ENCODE assay signal across 21 cellular contexts in genomic region chr11:65584102-65584501, GRCh38. TPM values are rescaled to one million over a fixed set of nuclear protein-coding genes. Genes with fewer than 3 reads are reported as not detected.
DNase-seq lines count a peak whose midpoint lies in the region; TF ChIP-seq lines count a peak whose summit lies in the region.
"Had no signal": no experiment of that assay in that cellular context is flagged by ENCODE, and none has a peak within 500 bp of the region (broad histone marks: within the 10 kb centered on the region; RNA-seq: fewer than 3 reads in every experiment).

No MANE protein-coding gene starts in this region.

- H3K36me3 ChIP-seq in ascending aorta (peaks cover 70 to 81% of the 10 kb centered on the region in 2 donors), stomach (peaks cover 45 to 84% (median 73%) of the 10 kb centered on the region in 4 donors), HAP-1 (replicated peaks) (no peaks in the 10 kb centered on the region; the same call in none of the 2 replicates)

- CTCF ChIA-PET in activated CD4-positive, alpha-beta memory T cell treated with anti-CD3 and anti-CD28 coated beads, Interleukin-2, amount 10 ng/mL, durations not matched to agents 7 days and 5 days (lab: Charles Lee), result interaction anchor here (1.2 kb wide), 2 partner anchors 10 to 43 kb away, joined by 5 read pairs; no protein-coding TSS in a partner anchor
- CTCF ChIA-PET in activated CD4-positive, alpha-beta memory T cell treated with anti-CD3 and anti-CD28 coated beads for 36 hours (lab: Charles Lee), result interaction anchor here (1.1 to 2.5 kb wide), 2 partner anchors 10 to 11 kb away, joined by 3 to 14 read pairs; partner anchors contain the start of gene KCNK7

- H3K4me1 Mint-ChIP-seq in activated CD4-positive, alpha-beta memory T cell treated with anti-CD3 and anti-CD28 coated beads, Interleukin-2, amount 10 ng/mL, durations not matched to agents 7 days and 5 days, result peaks cover 63% of the 10 kb centered on the region
- peaks cover 30% of the 10 kb centered on the region for H3K4me1 Mint-ChIP-seq in activated CD4-positive, alpha-beta memory T cell treated with anti-CD3 and anti-CD28 coated beads for 36 hours (ENCODE audit: low read depth)

- H3K4me3 Mint-ChIP-seq in activated CD4-positive, alpha-beta memory T cell treated with anti-CD3 and anti-CD28 coated beads, Interleukin-2, amount 10 ng/mL, durations not matched to agents 7 days and 5 days, result no peak overlapping the region
- no peak overlapping the region for H3K4me3 Mint-ChIP-seq in activated CD4-positive, alpha-beta memory T cell treated with anti-CD3 and anti-CD28 coated beads for 36 hours
- H3K4me3 Mint-ChIP-seq: effector memory CD8-positive, alpha-beta T cell; nephron progenitor cell had no signal

- TF ChIP-seq EP300 in stomach (IDR thresholded peaks at IDR 0.05), result no peak

- H3K4me1 ChIP-seq in ascending aorta, result peaks cover 22 to 30% of the 10 kb centered on the region in 2 donors
- peaks cover 28 to 80% (median 48%) of the 10 kb centered on the region in 4 donors for H3K4me1 ChIP-seq in stomach
- H3K4me1 ChIP-seq in HAP-1, result no peaks in the 10 kb centered on the region

- in situ Hi-C loops in HAP-1 (cut with MboI; ENCODE audit: low sequenced_read_pairs), result no loop called here

- H3K27me3 ChIP-seq in ascending aorta (no peaks in the 10 kb centered on the region), stomach (no peaks in the 10 kb centered on the region), HAP-1 (ENCODE audit: low read depth) (no peaks in the 10 kb centered on the region)
- H3K27me3 ChIP-seq: esophagus squamous epithelium, spleen, vagina had no signal

- peaks cover 67% of the 10 kb centered on the region for H3K36me3 Mint-ChIP-seq in activated CD4-positive, alpha-beta memory T cell treated with anti-CD3 and anti-CD28 coated beads, Interleukin-2, amount 10 ng/mL, durations not matched to agents 7 days and 5 days (ENCODE audit: low read depth)
- H3K36me3 Mint-ChIP-seq in activated CD4-positive, alpha-beta memory T cell treated with anti-CD3 and anti-CD28 coated beads for 36 hours, result peaks cover 40% of the 10 kb centered on the region

- intact Hi-C loops in activated CD4-positive, alpha-beta memory T cell treated with anti-CD3 and anti-CD28 coated beads for 36 hours (cut with micrococcal nuclease), result no loop called here
- intact Hi-C loops in ascending aorta (cut with DNase I) (no loop called here), stomach (cut with DNase I; ENCODE audit: low total_unique reads) (no loop called here)

- POLR2A ChIA-PET in activated CD4-positive, alpha-beta memory T cell treated with anti-CD3 and anti-CD28 coated beads, Interleukin-2, amount 10 ng/mL, durations not matched to agents 7 days and 5 days (lab: Charles Lee), result interaction anchor here (1.3 to 1.4 kb wide), 3 partner anchors 8 to 18 kb away, joined by 3 to 8 read pairs (median 3); partner anchors contain the start of gene EHBP1L1
- POLR2A ChIA-PET in activated CD4-positive, alpha-beta memory T cell treated with anti-CD3 and anti-CD28 coated beads for 36 hours (lab: Charles Lee), result interaction anchor here (1.0 kb wide), 1 partner anchor 8 kb away, joined by 3 read pairs; the partner anchor contains the start of gene EHBP1L1

- no peak for DNase-seq in activated CD4-positive, alpha-beta memory T cell treated with anti-CD3 and anti-CD28 coated beads, Interleukin-2, amount 10 ng/mL, durations not matched to agents 7 days and 5 days
- DNase-seq in activated CD4-positive, alpha-beta memory T cell treated with anti-CD3 and anti-CD28 coated beads for 36 hours, result no peak
- no peak for DNase-seq in ascending aorta (ENCODE audit: low spot score in 2 of 2)
- DNase-seq in myocyte (ENCODE audit: low read depth), result peak; percentile 13
- no peak for DNase-seq in stomach
- no peak for DNase-seq in HK-2 (ENCODE audit: unreplicated experiment)
- no peak for DNase-seq in DMS153 (lab: John Stamatoyannopoulos, UW)
- DNase-seq in HAP-1 (ENCODE audit: low spot score in 2 of 2), result no peak
- DNase-seq: activated CD4-positive, alpha-beta T cell treated with anti-CD3 and anti-CD28 coated beads for 48 hours; activated CD8-positive, alpha-beta memory T cell treated with anti-CD3 and anti-CD28 coated beads, Interleukin-2, amount 50 U/mL, for 48 hours; effector memory CD8-positive, alpha-beta T cell; esophagus squamous epithelium; GDM1; left colon; NCI-H2171; NCI-H524 treated with DMSO at 0.1 percent for 48 hours; nephron progenitor cell; spleen; stimulated activated CD4-positive, alpha-beta T cell treated with anti-CD3 and anti-CD28 coated beads, Interleukin-4, amount 100 ng/mL, for 24 hours had no signal

- no peaks in the 10 kb centered on the region for H3K27me3 Mint-ChIP-seq in activated CD4-positive, alpha-beta memory T cell treated with anti-CD3 and anti-CD28 coated beads, Interleukin-2, amount 10 ng/mL, durations not matched to agents 7 days and 5 days
- H3K27me3 Mint-ChIP-seq in activated CD4-positive, alpha-beta memory T cell treated with anti-CD3 and anti-CD28 coated beads for 36 hours, result no peaks in the 10 kb centered on the region
- H3K27me3 Mint-ChIP-seq: effector memory CD8-positive, alpha-beta T cell had no signal

- H3K9me3 Mint-ChIP-seq in activated CD4-positive, alpha-beta memory T cell treated with anti-CD3 and anti-CD28 coated beads, Interleukin-2, amount 10 ng/mL, durations not matched to agents 7 days and 5 days, result no peaks in the 10 kb centered on the region
- no peaks in the 10 kb centered on the region for H3K9me3 Mint-ChIP-seq in activated CD4-positive, alpha-beta memory T cell treated with anti-CD3 and anti-CD28 coated beads for 36 hours
- H3K9me3 Mint-ChIP-seq: effector memory CD8-positive, alpha-beta T cell; nephron progenitor cell had no signal

- no peaks in the 10 kb centered on the region for H3K9me3 ChIP-seq in ascending aorta
- no peaks in the 10 kb centered on the region for H3K9me3 ChIP-seq in stomach
- no peaks in the 10 kb centered on the region for H3K9me3 ChIP-seq in HAP-1
- H3K9me3 ChIP-seq: A549, esophagus squamous epithelium, spleen, vagina had no signal

- TF ChIP-seq CTCF in ascending aorta (IDR thresholded peaks at IDR 0.05) (no peak), stomach (IDR thresholded peaks at IDR 0.05) (no peak)

- H3K27ac ChIP-seq in ascending aorta, result peak overlapping the region; percentile 3 to 42
- peak overlapping the region in 4 of 5 donors; percentile 18 to 78 (median 47) for H3K27ac ChIP-seq in stomach
- H3K27ac ChIP-seq: A549, vagina had no signal

- H3K4me3 ChIP-seq in ascending aorta (no peak overlapping the region), stomach (no peak overlapping the region), HAP-1 (no peak overlapping the region)
- H3K4me3 ChIP-seq: A549, esophagus squamous epithelium, spleen, vagina had no signal

- 62 to 77% (median 68%) methylated on average over 8 of the region's 8 CpGs for WGBS in stomach, 5 donors

- no peak for TF ChIP-seq POLR2A in stomach (IDR thresholded peaks at IDR 0.05)

- H3K27ac Mint-ChIP-seq in activated CD4-positive, alpha-beta memory T cell treated with anti-CD3 and anti-CD28 coated beads, Interleukin-2, amount 10 ng/mL, durations not matched to agents 7 days and 5 days, result peak overlapping the region; percentile 50
- no peak overlapping the region for H3K27ac Mint-ChIP-seq in activated CD4-positive, alpha-beta memory T cell treated with anti-CD3 and anti-CD28 coated beads for 36 hours
- H3K27ac Mint-ChIP-seq: nephron progenitor cell had no signal

RNA-seq across cellular contexts. Expression of gene EHBP1L1, which starts 8.2 kb away (rescaled TPM):
- total RNA-seq in activated CD4-positive, alpha-beta memory T cell treated with anti-CD3 and anti-CD28 coated beads, Interleukin-2, amount 10 ng/mL, durations not matched to agents 7 days and 5 days, result 100 to 1,000 TPM; 118 to 119 TPM
- total RNA-seq in activated CD4-positive, alpha-beta memory T cell treated with anti-CD3 and anti-CD28 coated beads for 36 hours, result 100 to 1,000 TPM; 137 to 141 TPM
- 418 TPM for total RNA-seq in ascending aorta
- 591 and 791 TPM in 2 replicates for total RNA-seq in myocyte
- polyA plus RNA-seq in myocyte (2012), result 145 TPM
- 100 to 1,000 TPM in 4 of 5 donors, 10 to 100 TPM in 1; 43.0 to 200 (median 126) TPM for total RNA-seq in stomach
- 10 to 100 TPM; 28.0 to 67.6 (median 49.2) TPM for polyA plus RNA-seq in stomach

RNA-seq across cellular contexts. Expression of gene KCNK7, which starts 11.5 kb away (rescaled TPM):
- total RNA-seq in activated CD4-positive, alpha-beta memory T cell treated with anti-CD3 and anti-CD28 coated beads, Interleukin-2, amount 10 ng/mL, durations not matched to agents 7 days and 5 days, result 1 to 10 TPM in 1 of 2 experiments, under 1 TPM in 1; 0.80 to 1.0 TPM
- under 1 TPM; 0.29 to 0.31 TPM for total RNA-seq in activated CD4-positive, alpha-beta memory T cell treated with anti-CD3 and anti-CD28 coated beads for 36 hours
- not detected for total RNA-seq in ascending aorta
- total RNA-seq in myocyte, result not detected in 2 replicates
- 1.1 TPM for polyA plus RNA-seq in myocyte (2012)
- 1 to 10 TPM in 1 of 5 donors, under 1 TPM in 1, not detected in 3; 0.58 to 2.6 TPM for total RNA-seq in stomach
- 1 to 10 TPM in 2 of 3 donors, not detected in 1; 3.5 to 5.8 TPM for polyA plus RNA-seq in stomach

RNA-seq across cellular contexts. Expression of gene FAM89B, which starts 11.8 kb away (rescaled TPM):
- total RNA-seq in activated CD4-positive, alpha-beta memory T cell treated with anti-CD3 and anti-CD28 coated beads, Interleukin-2, amount 10 ng/mL, durations not matched to agents 7 days and 5 days, result 10 to 100 TPM; 45.6 to 48.0 TPM
- 10 to 100 TPM; 25.3 to 28.3 TPM for total RNA-seq in activated CD4-positive, alpha-beta memory T cell treated with anti-CD3 and anti-CD28 coated beads for 36 hours
- total RNA-seq in ascending aorta (104 TPM), myocyte (91.7 and 116 TPM in 2 replicates), stomach (10 to 100 TPM in 4 of 5 donors, 1 to 10 TPM in 1; 3.9 to 57.8 (median 48.1) TPM)
- polyA plus RNA-seq in myocyte (2012), result 62.1 TPM
- 10 to 100 TPM; 63.4 to 68.2 (median 65.1) TPM for polyA plus RNA-seq in stomach

RNA-seq across cellular contexts. Expression of gene ZNRD2, which starts 13.8 kb away (rescaled TPM):
- total RNA-seq in activated CD4-positive, alpha-beta memory T cell treated with anti-CD3 and anti-CD28 coated beads, Interleukin-2, amount 10 ng/mL, durations not matched to agents 7 days and 5 days, result 10 to 100 TPM; 25.3 to 27.8 TPM
- 10 to 100 TPM; 48.1 to 51.1 TPM for total RNA-seq in activated CD4-positive, alpha-beta memory T cell treated with anti-CD3 and anti-CD28 coated beads for 36 hours
- total RNA-seq in ascending aorta (157 TPM), myocyte (41.4 and 42.4 TPM in 2 replicates), stomach (10 to 100 TPM; 17.7 to 99.1 (median 51.9) TPM)
- 73.1 TPM for polyA plus RNA-seq in myocyte (2012)
- 10 to 100 TPM; 49.6 to 56.6 (median 51.8) TPM for polyA plus RNA-seq in stomach

RNA-seq across cellular contexts. Expression of gene LTBP3, which starts 25.9 kb away (rescaled TPM):
- total RNA-seq in activated CD4-positive, alpha-beta memory T cell treated with anti-CD3 and anti-CD28 coated beads, Interleukin-2, amount 10 ng/mL, durations not matched to agents 7 days and 5 days, result 10 to 100 TPM; 55.4 to 60.0 TPM
- total RNA-seq in activated CD4-positive, alpha-beta memory T cell treated with anti-CD3 and anti-CD28 coated beads for 36 hours, result 10 to 100 TPM; 60.7 to 63.3 TPM
- total RNA-seq in ascending aorta (702 TPM), myocyte (26.4 and 27.5 TPM in 2 replicates), stomach (100 to 1,000 TPM in 4 of 5 donors, 10 to 100 TPM in 1; 35.1 to 452 (median 117) TPM)
- polyA plus RNA-seq in myocyte (2012), result 15.2 TPM
- 10 to 100 TPM; 26.9 to 58.2 (median 28.7) TPM for polyA plus RNA-seq in stomach
